ENCODE assay signal across 8 cellular contexts in the genomic region with DNA sequence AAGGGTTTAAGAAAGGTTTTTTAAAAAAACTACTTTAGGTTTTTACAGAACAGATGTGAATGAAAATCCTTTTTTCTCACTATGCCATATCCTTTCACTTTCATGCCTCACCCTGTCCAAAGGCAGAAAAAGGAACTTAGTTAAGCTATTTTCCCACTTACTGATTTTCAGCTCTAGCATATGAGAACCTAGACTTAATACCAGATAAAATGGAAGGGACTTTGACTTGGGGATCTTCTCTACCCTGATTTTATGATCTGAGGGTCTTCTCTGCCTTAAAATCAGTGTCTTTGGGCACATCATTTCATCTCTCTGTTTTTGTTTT. TPM values are rescaled to one million over a fixed set of nuclear protein-coding genes. Genes with fewer than 3 reads are reported as not detected.
DNase-seq lines count a peak whose midpoint lies in the region; ATAC-seq and TF ChIP-seq lines count a peak whose summit lies in the region.
"Had no signal": no experiment of that assay in that cellular context is flagged by ENCODE, and none has a peak within 500 bp of the region (broad histone marks: within the 10 kb centered on the region; RNA-seq: fewer than 3 reads in every experiment).

No MANE protein-coding gene starts in this region.

- H3K27ac ChIP-seq in RWPE2 (ENCODE audit: poor library complexity, severe bottlenecking) (peak overlapping the region; percentile 54), left ventricle myocardium inferior (replicated peaks) (peak overlapping the region; percentile 85), skin epidermis (peak overlapping the region in 19 of 21 experiments; percentile 0 to 82 (median 59)), A673 (ENCODE audit: low read depth, low read length, poor library complexity, severe bottlenecking) (no peak overlapping the region)
- H3K27ac ChIP-seq: WERI-Rb-1 had no signal

- H3K4me1 ChIP-seq in RWPE2 (ENCODE audit: insufficient read depth, poor library complexity, severe bottlenecking) (peaks cover 24% of the 10 kb centered on the region), left ventricle myocardium inferior (peaks cover 92% of the 10 kb centered on the region), A673 (ENCODE audit: insufficient read depth, low read length, poor library complexity, severe bottlenecking) (peaks cover 28% of the 10 kb centered on the region)

- no peaks in the 10 kb centered on the region for H3K36me3 ChIP-seq in RWPE2 (ENCODE audit: low read depth)
- no peaks in the 10 kb centered on the region for H3K36me3 ChIP-seq in left ventricle myocardium inferior
- H3K36me3 ChIP-seq in A673 (ENCODE audit: insufficient read depth, low read length, poor library complexity, severe bottlenecking), result no peaks in the 10 kb centered on the region
- H3K36me3 ChIP-seq: WERI-Rb-1 had no signal

- intact Hi-C loops in left ventricle myocardium inferior (cut with micrococcal nuclease) (no loop called here), A673 (cut with micrococcal nuclease; ENCODE audit: unreplicated experiment) (no loop called here)

- ATAC-seq in HG02610 (IDR thresholded peaks at IDR 0.05; ENCODE audit: unreplicated experiment) (peak; percentile 5), RWPE2 (ENCODE audit: low read depth) (no peak)

- H3K27me3 ChIP-seq in RWPE2 (ENCODE audit: insufficient read depth, poor library complexity, severe bottlenecking), result no peaks in the 10 kb centered on the region
- H3K27me3 ChIP-seq in left ventricle myocardium inferior (ENCODE audit: low read depth), result no peaks in the 10 kb centered on the region
- no peaks in the 10 kb centered on the region for H3K27me3 ChIP-seq in A673 (replicated peaks; ENCODE audit: insufficient read depth, low read depth, low read length, poor library complexity)

- H3K4me3 ChIP-seq in RWPE2 (ENCODE audit: severe bottlenecking) (no peak overlapping the region), left ventricle myocardium inferior (peak overlapping the region; percentile 36), skin epidermis (no peak overlapping the region), A673 (ENCODE audit: low read depth, low read length, poor library complexity, severe bottlenecking) (no peak overlapping the region)

- POLR2A ChIA-PET in A673 (lab: Charles Lee; ENCODE audit: low non-redundant PET), result interaction anchor here (0.5 kb wide), 1 partner anchor 459 kb away, joined by 3 read pairs; no protein-coding TSS in a partner anchor

- no TSS peak for BruUV-seq in A673 (replicated peaks; lab: Mats Ljungman, UMichigan)

- H3K9me3 ChIP-seq in RWPE2 (ENCODE audit: severe bottlenecking) (no peaks in the 10 kb centered on the region), left ventricle myocardium inferior (replicated peaks) (no peaks in the 10 kb centered on the region), A673 (ENCODE audit: low read depth, low read length, poor library complexity, severe bottlenecking) (no peaks in the 10 kb centered on the region)

- TF ChIP-seq CTCF in RWPE2 (IDR thresholded peaks at IDR 0.05; ENCODE audit: poor library complexity, severe bottlenecking) (no peak), left ventricle myocardium inferior (IDR thresholded peaks at IDR 0.05; ENCODE audit: borderline replicate concordance) (no peak), A673 (conservative IDR thresholded peaks at IDR 0.05; ENCODE audit: low read depth, low read length) (no peak)

- DNase-seq in RWPE2 (ENCODE audit: low spot score) (no peak), left ventricle myocardium inferior (no peak), A673 (ENCODE audit: low spot score) (no peak)
- DNase-seq in stimulated activated naive CD4-positive, alpha-beta T cell treated with Interleukin-2 at 50 U/mL for 16 hours (lab: John Stamatoyannopoulos, UW), result no peak
- DNase-seq in activated CD4-positive, alpha-beta T cell treated with anti-CD3 and anti-CD28 coated beads, Interleukin-2, amount 50 U/mL, for 48 hours, result no peak

- CTCF ChIA-PET in A673 (lab: Charles Lee), result no interaction called here

RNA-seq across cellular contexts. Expression of gene FNIP2, which starts 42.4 kb away (rescaled TPM):
- 44.0 TPM for total RNA-seq in left ventricle myocardium inferior
- 16.1 and 17.6 TPM in 2 replicates for total RNA-seq in A673 (2021)
